8 cellular contexts compared by ENCODE assay signal in genomic region chr16:71895679-71896385, GRCh38. TPM values are rescaled to one million over a fixed set of nuclear protein-coding genes. Genes with fewer than 3 reads are reported as not detected.
DNase-seq lines count a peak whose midpoint lies in the region; ATAC-seq, FAIRE-seq and TF ChIP-seq lines count a peak whose summit lies in the region.

No MANE protein-coding gene starts in this region.

- H3K27ac ChIP-seq in C4-2B: peak overlapping the region; percentile 96
- peak overlapping the region; percentile 64 for H3K27ac ChIP-seq in ectodermal cell (ENCODE audit: insufficient read depth, low read depth, low read length, poor library complexity, severe bottlenecking)
- H3K27ac ChIP-seq in thyroid gland: peak overlapping the region; percentile 94 to 98 (median 98)

- peak; percentile 21 for ATAC-seq in HG03175 (IDR thresholded peaks at IDR 0.05; ENCODE audit: unreplicated experiment)

- WGBS in ectodermal cell, 2 experiments: 1% methylated on average over 44 of the region's 44 CpGs
- WGBS in thyroid gland, 2 donors: 1% methylated on average over 22 to 28 of the region's 44 CpGs

- intact Hi-C loops in thyroid gland (cut with DNase I): no loop called here

- no peak for TF ChIP-seq POLR2A in thyroid gland (IDR thresholded peaks at IDR 0.05)

- no peaks in the 10 kb centered on the region for H3K36me3 ChIP-seq in ectodermal cell (ENCODE audit: control insufficient read depth, insufficient read depth, low read length)
- no peaks in the 10 kb centered on the region for H3K36me3 ChIP-seq in thyroid gland

- H3K4me3 ChIP-seq in ectodermal cell (ENCODE audit: insufficient read depth, low read depth, low read length): peak overlapping the region; percentile 89
- peak overlapping the region; percentile 50 to 92 (median 76) for H3K4me3 ChIP-seq in thyroid gland (replicated peaks in 1 of 3)

- TF ChIP-seq CTCF in C4-2B (conservative IDR thresholded peaks at IDR 0.05) (no peak), thyroid gland (IDR thresholded peaks at IDR 0.05) (no peak)

- H3K9me3 ChIP-seq in ectodermal cell (ENCODE audit: control insufficient read depth, low read length) (no peaks in the 10 kb centered on the region), thyroid gland (no peaks in the 10 kb centered on the region)

- peak; percentile 40 for FAIRE-seq in GM19239 (lab: Jason Lieb, UNC)

- no peak for DNase-seq in GM19239 (ENCODE audit: insufficient read length, low spot score)
- peak; percentile 14 for DNase-seq in T follicular helper cell (ENCODE audit: low read depth)
- DNase-seq in medulla oblongata (ENCODE audit: extremely low spot score): peak; percentile 35
- peak; percentile 37 to 51 for DNase-seq in thyroid gland
- DNase-seq in SKM-1 (lab: John Stamatoyannopoulos, UW; ENCODE audit: unreplicated experiment): no peak

- H3K27me3 ChIP-seq in ectodermal cell (ENCODE audit: control insufficient read depth, insufficient read depth, low read length, poor library complexity, severe bottlenecking) (no peaks in the 10 kb centered on the region), thyroid gland (no peaks in the 10 kb centered on the region)

- H3K4me1 ChIP-seq in ectodermal cell (ENCODE audit: control insufficient read depth, insufficient read depth, low read length): no peaks in the 10 kb centered on the region
- H3K4me1 ChIP-seq in thyroid gland: peaks cover 15 to 35% of the 10 kb centered on the region in 2 donors

RNA-seq across cellular contexts. Expression of gene IST1, which starts 0.5 kb away (rescaled TPM):
- 385 TPM for polyA plus RNA-seq in ectodermal cell (2013, experiment 1 of 4)
- polyA plus RNA-seq in ectodermal cell (2013, experiment 2 of 4): 398 TPM
- polyA plus RNA-seq in ectodermal cell (2013, experiment 3 of 4): 286 TPM
- 316 TPM for polyA plus RNA-seq in ectodermal cell (2013, experiment 4 of 4)
- total RNA-seq in thyroid gland: 100 to 1,000 TPM; 215 to 253 (median 223) TPM

RNA-seq across cellular contexts. Expression of gene ZNF821, which starts 11.8 kb away (rescaled TPM):
- polyA plus RNA-seq in ectodermal cell (2013, experiment 1 of 4): 19.4 TPM
- 20.0 TPM for polyA plus RNA-seq in ectodermal cell (2013, experiment 2 of 4)
- polyA plus RNA-seq in ectodermal cell (2013, experiment 3 of 4): 20.5 TPM
- polyA plus RNA-seq in ectodermal cell (2013, experiment 4 of 4): 20.0 TPM
- 10 to 100 TPM in 3 of 4 donors, 1 to 10 TPM in 1; 7.9 to 17.8 (median 11.6) TPM for total RNA-seq in thyroid gland

RNA-seq across cellular contexts. Expression of gene ATXN1L, which starts 50.1 kb away (rescaled TPM):
- polyA plus RNA-seq in ectodermal cell (2013, experiment 1 of 4): 24.9 TPM
- polyA plus RNA-seq in ectodermal cell (2013, experiment 2 of 4): 28.9 TPM
- 17.4 TPM for polyA plus RNA-seq in ectodermal cell (2013, experiment 3 of 4)
- polyA plus RNA-seq in ectodermal cell (2013, experiment 4 of 4): 20.2 TPM
- 10 to 100 TPM; 23.2 to 39.4 (median 27.1) TPM for total RNA-seq in thyroid gland

Comparison
In these comparisons a context has a peak if more than half of its experiments do, and no peak if none do; other contexts are left out.
1. DNase-seq: peak in T follicular helper cell (single experiment), medulla oblongata (single experiment) and thyroid gland (2 of 2); none in GM19239 (single experiment) and SKM-1 (single experiment).
2. Peak in every context shown above with its lines, with median percentiles within 50 percentile points of each other: H3K27ac ChIP-seq.